Comparison of ENCODE assay signal across 29 cellular contexts in the genomic region with DNA sequence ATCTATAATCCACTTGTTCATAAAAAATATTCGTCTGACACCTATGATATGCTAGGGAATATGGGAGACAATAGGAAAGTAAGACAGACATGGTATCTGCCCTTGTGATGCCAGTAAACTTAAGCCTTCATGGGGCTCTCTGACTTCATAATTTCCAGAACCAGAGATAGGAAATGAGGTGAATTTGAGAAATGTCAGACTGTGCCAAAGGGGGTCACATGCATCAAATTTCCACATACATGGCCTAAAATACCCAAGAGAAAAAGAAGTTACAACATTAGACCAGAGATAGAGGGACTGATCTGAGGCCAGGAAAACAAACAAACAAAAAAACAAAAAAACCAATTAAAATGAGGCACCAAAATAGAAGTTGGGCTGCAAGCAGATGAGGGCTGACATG.
"Had no signal": no experiment of that assay in that cellular context is flagged by ENCODE, and none has a peak within 500 bp of the region (broad histone marks: within the 10 kb centered on the region; RNA-seq: fewer than 3 reads in every experiment).

No MANE protein-coding gene starts in this region.

- H3K9ac ChIP-seq: SK-N-SH had no signal

- H3K27me3 ChIP-seq: body of pancreas, hepatocyte, spleen had no signal

- H3K9me3 Mint-ChIP-seq: activated CD4-positive, alpha-beta memory T cell treated with anti-CD3 and anti-CD28 coated beads, Interleukin-2, amount 10 ng/mL, durations not matched to agents 7 days and 5 days; activated CD4-positive, alpha-beta T cell treated with anti-CD3 and anti-CD28 coated beads, Interleukin-2, amount 10 ng/mL, durations not matched to agents 24 days and 14 days; activated naive CD4-positive, alpha-beta T cell treated with anti-CD3 and anti-CD28 coated beads, Interleukin-2, amount 50 U/mL, for 24 hours; activated naive CD8-positive, alpha-beta T cell treated with anti-CD3 and anti-CD28 coated beads, Interleukin-2, amount 50 U/mL, for 24 hours; activated T-helper 17 cell treated with anti-CD3 and anti-CD28 coated beads, Interleukin-2, amount 50 U/mL, for 72 hours; T-helper 1 cell treated with Interleukin-12 subunit alpha and Interleukin-12 subunit beta and Interleukin-4 antibody, amounts not matched to agents 30 μg/mL and 1 μg/mL, for 36 hours had no signal

- H3K4me2 ChIP-seq: hepatocyte, SK-N-SH had no signal

- H3K27ac Mint-ChIP-seq: activated CD4-positive, alpha-beta memory T cell treated with anti-CD3 and anti-CD28 coated beads, Interleukin-2, amount 10 ng/mL, durations not matched to agents 7 days and 5 days; activated CD4-positive, alpha-beta T cell treated with anti-CD3 and anti-CD28 coated beads, Interleukin-2, amount 10 ng/mL, durations not matched to agents 24 days and 14 days; activated naive CD4-positive, alpha-beta T cell treated with anti-CD3 and anti-CD28 coated beads, Interleukin-2, amount 50 U/mL, for 24 hours; activated naive CD8-positive, alpha-beta T cell treated with anti-CD3 and anti-CD28 coated beads, Interleukin-2, amount 50 U/mL, for 24 hours; activated T-helper 17 cell treated with anti-CD3 and anti-CD28 coated beads, Interleukin-2, amount 50 U/mL, for 72 hours; naive B cell; T-helper 1 cell treated with Interleukin-12 subunit alpha and Interleukin-12 subunit beta and Interleukin-4 antibody, amounts not matched to agents 30 μg/mL and 1 μg/mL, for 36 hours had no signal

- H3K27ac ChIP-seq: body of pancreas, gastroesophageal sphincter, hepatocyte, left ventricle myocardium inferior, spleen, thoracic aorta had no signal

- H2AFZ ChIP-seq: hepatocyte had no signal

- H3K4me1 ChIP-seq: body of pancreas had no signal

- H3K4me1 Mint-ChIP-seq: neural crest cell had no signal

- H3K4me3 Mint-ChIP-seq: activated CD4-positive, alpha-beta memory T cell treated with anti-CD3 and anti-CD28 coated beads, Interleukin-2, amount 10 ng/mL, durations not matched to agents 7 days and 5 days; activated CD4-positive, alpha-beta T cell treated with anti-CD3 and anti-CD28 coated beads, Interleukin-2, amount 10 ng/mL, durations not matched to agents 24 days and 14 days; activated naive CD4-positive, alpha-beta T cell treated with anti-CD3 and anti-CD28 coated beads, Interleukin-2, amount 50 U/mL, for 24 hours; activated naive CD8-positive, alpha-beta T cell treated with anti-CD3 and anti-CD28 coated beads, Interleukin-2, amount 50 U/mL, for 24 hours; activated T-cell treated with anti-CD3 and anti-CD28 coated beads, Interleukin-2, amount 50 U/mL, for 4 hours; activated T-helper 17 cell treated with anti-CD3 and anti-CD28 coated beads, Interleukin-2, amount 50 U/mL, for 72 hours; neural crest cell; T-helper 1 cell treated with Interleukin-12 subunit alpha and Interleukin-12 subunit beta and Interleukin-4 antibody, amounts not matched to agents 30 μg/mL and 1 μg/mL, for 36 hours had no signal

- DNase-seq: activated CD4-positive, alpha-beta memory T cell treated with anti-CD3 and anti-CD28 coated beads, Interleukin-2, amount 10 ng/mL, durations not matched to agents 7 days and 5 days; activated CD4-positive, alpha-beta T cell treated with anti-CD3 and anti-CD28 coated beads, Interleukin-2, amount 10 ng/mL, durations not matched to agents 24 days and 14 days; activated CD4-positive, CD25-positive, alpha-beta regulatory T cell treated with anti-CD3 and anti-CD28 coated beads, Interleukin-2, amount 50 U/mL, for 72 hours; activated CD8-positive, alpha-beta memory T cell treated with anti-CD3 and anti-CD28 coated beads, Interleukin-2, amount 50 U/mL, for 48 hours; activated naive CD8-positive, alpha-beta T cell treated with anti-CD3 and anti-CD28 coated beads, Interleukin-2, amount 50 U/mL, for 24 hours; activated T-cell treated with anti-CD3 and anti-CD28 coated beads, Interleukin-2, amount 50 U/mL, for 4 hours; anterior cingulate cortex; body of pancreas; cerebellar nuclear complex; cortex of kidney; islet precursor cell; left ventricle myocardium inferior; naive B cell; occipital lobe; right cardiac atrium; SK-N-SH; spleen; stimulated activated naive CD4-positive, alpha-beta T cell treated with Interleukin-2 at 50 U/mL for 16 hours; SW 1271; T1000 had no signal

- H3K27me3 Mint-ChIP-seq: activated CD4-positive, alpha-beta memory T cell treated with anti-CD3 and anti-CD28 coated beads, Interleukin-2, amount 10 ng/mL, durations not matched to agents 7 days and 5 days; activated CD4-positive, alpha-beta T cell treated with anti-CD3 and anti-CD28 coated beads, Interleukin-2, amount 10 ng/mL, durations not matched to agents 24 days and 14 days; activated naive CD4-positive, alpha-beta T cell treated with anti-CD3 and anti-CD28 coated beads, Interleukin-2, amount 50 U/mL, for 24 hours; activated naive CD8-positive, alpha-beta T cell treated with anti-CD3 and anti-CD28 coated beads, Interleukin-2, amount 50 U/mL, for 24 hours; activated T-helper 17 cell treated with anti-CD3 and anti-CD28 coated beads, Interleukin-2, amount 50 U/mL, for 72 hours had no signal

- H3K9me3 ChIP-seq: body of pancreas, gastroesophageal sphincter, left ventricle myocardium inferior, SK-N-SH, spleen, thoracic aorta had no signal

- H3K4me3 ChIP-seq: body of pancreas, gastroesophageal sphincter, hepatocyte, left ventricle myocardium inferior, lung, spleen, thoracic aorta had no signal

- H3K36me3 ChIP-seq: gastroesophageal sphincter, left ventricle myocardium inferior, thoracic aorta had no signal

- H3K79me2 ChIP-seq: hepatocyte had no signal

- FAIRE-seq: urothelium cell line had no signal
